Comparison of ENCODE assay signal across 21 cellular contexts in the genomic region with DNA sequence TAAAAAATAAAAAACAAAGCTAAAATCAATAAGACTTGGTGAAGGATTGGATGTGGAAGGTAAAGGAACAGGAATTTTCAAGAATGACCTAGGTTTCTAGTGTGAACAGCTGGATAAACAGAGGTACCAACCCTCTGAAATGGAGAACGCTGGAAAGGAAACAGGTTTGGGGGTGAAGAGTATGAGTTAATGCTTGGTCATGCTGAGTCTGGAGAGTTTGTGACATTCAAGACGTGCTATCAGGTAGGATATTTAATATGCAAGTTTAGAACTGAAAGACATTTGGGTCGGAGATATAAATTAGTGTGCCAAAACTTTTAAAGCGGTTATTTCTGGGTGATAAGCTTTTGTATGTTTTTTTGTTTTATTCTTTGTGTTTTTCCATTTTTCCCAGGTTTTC. TPM values are rescaled to one million over a fixed set of nuclear protein-coding genes. Genes with fewer than 3 reads are reported as not detected.
DNase-seq lines count a peak whose midpoint lies in the region; ATAC-seq, FAIRE-seq and TF ChIP-seq lines count a peak whose summit lies in the region.
"Had no signal": no experiment of that assay in that cellular context is flagged by ENCODE, and none has a peak within 500 bp of the region (broad histone marks: within the 10 kb centered on the region; RNA-seq: fewer than 3 reads in every experiment).

No MANE protein-coding gene starts in this region.

- no peak for ATAC-seq in HG03175 (IDR thresholded peaks at IDR 0.05; ENCODE audit: unreplicated experiment)
- ATAC-seq: A549; CD8-positive, alpha-beta T cell had no signal

- H3K9me3 ChIP-seq in HEK293 (ENCODE audit: control insufficient read depth, insufficient read depth, low read depth, low read length): no peaks in the 10 kb centered on the region
- no peaks in the 10 kb centered on the region for H3K9me3 ChIP-seq in OCI-LY7 (ENCODE audit: low read length)
- H3K9me3 ChIP-seq: A549; BLaER1 treated with 17β-estradiol and CSF1 and Interleukin-3, amounts not matched to agents 10 nM and 100 nM; Caco-2 had no signal

- H3K36me3 ChIP-seq in HEK293 (ENCODE audit: control insufficient read depth in 2 of 2, insufficient read depth in 1 of 2, low read length in 2 of 2) (no peaks in the 10 kb centered on the region), OCI-LY7 (ENCODE audit: insufficient read depth, low read length) (no peaks in the 10 kb centered on the region), bronchial epithelial cell (ENCODE audit: control insufficient read depth, insufficient read depth, low read length) (no peaks in the 10 kb centered on the region)
- H3K36me3 ChIP-seq: BLaER1 treated with 17β-estradiol and CSF1 and Interleukin-3, amounts not matched to agents 10 nM and 100 nM had no signal

- CTCF ChIA-PET in HEK293 (lab: Yijun Ruan, JAX): no interaction called here
- CTCF ChIA-PET in OCI-LY7 (lab: Charles Lee; ENCODE audit: unreplicated experiment): no interaction called here

- POLR2A ChIA-PET in HEK293 (lab: Yijun Ruan, JAX): interaction anchor here (0.5 kb wide), 1 partner anchor 131 kb away, joined by 3 read pairs; the partner anchor contains the start of gene YEATS2
- POLR2A ChIA-PET in OCI-LY7 (lab: Charles Lee): interaction anchor here (0.6 to 1.8 kb wide), 7 partner anchors 10 to 488 kb away, joined by 3 to 18 read pairs (median 4); no protein-coding TSS in a partner anchor

- H3K79me2 ChIP-seq in OCI-LY7 (ENCODE audit: insufficient read depth, low read depth, low read length): no peaks in the 10 kb centered on the region

- H3K4me2 ChIP-seq in OCI-LY7 (ENCODE audit: low read length): peak overlapping the region; percentile 45
- H3K4me2 ChIP-seq: A549; BLaER1 treated with 17β-estradiol and CSF1 and Interleukin-3, amounts not matched to agents 10 nM and 100 nM had no signal

- H3K9me2 ChIP-seq in OCI-LY7 (ENCODE audit: insufficient read depth, low read length): no peaks in the 10 kb centered on the region

- intact Hi-C loops in OCI-LY7 (cut with micrococcal nuclease; ENCODE audit: unreplicated experiment): loop anchor here (5.0 kb wide), 1 partner anchor 280 kb away; no protein-coding TSS in a partner anchor

- no peak for FAIRE-seq in bronchial epithelial cell (lab: Jason Lieb, UNC)
- FAIRE-seq: A549, D721Med, G401.6, GM12891, GM19239 had no signal

- no peaks in the 10 kb centered on the region for H4K20me1 ChIP-seq in OCI-LY7 (ENCODE audit: insufficient read depth, low read length)
- H4K20me1 ChIP-seq: BLaER1 treated with 17β-estradiol and CSF1 and Interleukin-3, amounts not matched to agents 10 nM and 100 nM had no signal

- TF ChIP-seq CTCF in HEK293 (tag by site-specific recombination; IDR thresholded peaks at IDR 0.05) (no peak), OCI-LY7 (conservative IDR thresholded peaks at IDR 0.05; ENCODE audit: low read length) (no peak), bronchial epithelial cell (IDR thresholded peaks at IDR 0.05; ENCODE audit: insufficient read depth, low read length, severe bottlenecking) (no peak)

- no TSS peak for BruUV-seq in OCI-LY7 (replicated peaks; lab: Mats Ljungman, UMichigan)

- H3K27ac ChIP-seq in HEK293 (ENCODE audit: extremely low read depth, low read depth, low read length): no peak overlapping the region
- peak overlapping the region; percentile 45 for H3K27ac ChIP-seq in OCI-LY7 (ENCODE audit: low read depth, low read length, poor library complexity, severe bottlenecking)
- H3K27ac ChIP-seq: 22Rv1; A549; BLaER1 treated with 17β-estradiol and CSF1 and Interleukin-3, amounts not matched to agents 10 nM and 100 nM; C4-2B had no signal

- H3K27me3 ChIP-seq in bronchial epithelial cell (ENCODE audit: control insufficient read depth, insufficient read depth, low read length): no peaks in the 10 kb centered on the region
- H3K27me3 ChIP-seq: BLaER1 treated with 17β-estradiol and CSF1 and Interleukin-3, amounts not matched to agents 10 nM and 100 nM had no signal

- no peak overlapping the region for H3K4me3 ChIP-seq in HEK293 (ENCODE audit: low read depth, low read length)
- no peak overlapping the region for H3K4me3 ChIP-seq in OCI-LY7 (ENCODE audit: low read depth, low read length, poor library complexity, severe bottlenecking)
- H3K4me3 ChIP-seq in bronchial epithelial cell (ENCODE audit: low read depth, low read length): no peak overlapping the region
- H3K4me3 ChIP-seq: A549; BLaER1 treated with 17β-estradiol and CSF1 and Interleukin-3, amounts not matched to agents 10 nM and 100 nM had no signal

- peak overlapping the region; percentile 78; the same call in 1 of the 2 replicates for H2AFZ ChIP-seq in OCI-LY7 (ENCODE audit: low read length)

- H3K4me1 ChIP-seq in HEK293 (ENCODE audit: control insufficient read depth, insufficient read depth, low read length) (no peaks in the 10 kb centered on the region), OCI-LY7 (ENCODE audit: insufficient read depth, low read length, poor library complexity, severe bottlenecking) (peaks cover 100% of the 10 kb centered on the region)
- H3K4me1 ChIP-seq: A549, Caco-2 had no signal

- DNase-seq in OCI-LY7 (ENCODE audit: low spot score) (no peak), bronchial epithelial cell (ENCODE audit: low read depth) (peak; percentile 15), NCI-H1417 (lab: John Stamatoyannopoulos, UW) (no peak)
- DNase-seq: AML-193; Caco-2; Calu3; CD4-positive, alpha-beta T cell; CD8-positive, alpha-beta T cell; DMS79 treated with DMSO at 0.1 percent for 48 hours; GF-D8 had no signal

TF ChIP-seq in HEK293, 187 proteins besides CTCF, POLR2A, EP300 and RAD21:
- TF ChIP-seq ZNF184 (tag by site-specific recombination; IDR thresholded peaks at IDR 0.05): no peak
- 0 out of 2 replicates have a peak, but pooled peaks have one; percentile 2 for TF ChIP-seq ZNF121 (tag by site-specific recombination; IDR thresholded peaks at IDR 0.05)
- no peak for TF ChIP-seq ZNF16 (tag by site-specific recombination; IDR thresholded peaks at IDR 0.05; ENCODE audit: low read depth)

RNA-seq across cellular contexts. Expression of gene KLHL6, which starts 11.4 kb away (rescaled TPM):
- total RNA-seq in OCI-LY7 (2014; rRNA removed; shearing (Covaris generic)): 143 TPM in 2 replicates
- total RNA-seq in OCI-LY7 (2022) (169 and 191 TPM in 2 replicates), bronchial epithelial cell (under 0.01 TPM in 2 replicates)
- total RNA-seq: A172, Caco-2, Calu3 had no signal

Comparison
In these comparisons a context has a peak if more than half of its experiments do, and no peak if none do; other contexts are left out.
1. RNA of gene KLHL6, which starts 11.4 kb away (total RNA-seq): 143 to 191 TPM in OCI-LY7; under 0.01 TPM in bronchial epithelial cell; every median in the first group is over 100 times any median in the second.